In the genomic region with DNA sequence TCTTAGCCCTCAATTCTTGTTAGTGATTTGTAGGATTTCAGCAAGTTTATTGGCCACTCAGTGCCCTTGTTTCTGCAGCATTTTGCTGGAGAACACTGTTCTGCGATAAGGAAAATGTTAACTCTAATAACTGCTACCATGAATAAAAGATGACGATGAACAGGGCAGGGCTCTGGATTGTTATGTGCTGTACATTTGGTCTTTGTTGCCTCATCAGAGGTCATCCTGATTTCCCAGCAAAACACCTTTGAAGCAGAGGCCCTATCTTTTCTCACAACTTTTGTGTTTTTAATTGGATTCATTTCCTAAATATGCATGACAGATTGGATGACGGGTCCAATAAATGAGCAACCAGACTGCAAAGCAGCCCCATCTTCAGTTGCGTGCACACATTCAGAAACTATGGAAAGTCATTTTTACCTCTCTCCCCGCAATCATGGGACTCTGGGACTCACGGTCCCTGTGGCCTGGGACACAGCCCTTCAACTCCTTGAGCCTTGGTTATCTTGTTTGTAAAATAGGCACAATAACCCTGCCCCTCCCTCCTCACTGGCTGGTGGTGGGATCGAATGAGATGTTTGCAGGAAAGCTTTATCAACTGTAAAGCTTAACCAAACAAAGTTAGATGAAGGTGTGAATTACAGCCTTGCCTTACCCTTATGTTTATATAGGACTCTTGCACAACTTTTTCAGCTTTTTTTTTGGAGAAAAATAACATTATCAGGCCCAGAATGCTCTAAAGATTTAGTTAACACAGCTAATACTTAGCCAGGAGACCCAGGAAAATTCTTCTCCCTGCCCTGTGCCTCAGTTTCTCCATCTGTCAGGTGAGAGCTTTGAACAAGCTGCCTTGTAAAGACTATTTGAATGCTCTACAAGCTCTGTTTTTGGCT, we compare ENCODE assay signal across 17 cellular contexts. TPM values are rescaled to one million over a fixed set of nuclear protein-coding genes. Genes with fewer than 3 reads are reported as not detected.
DNase-seq lines count a peak whose midpoint lies in the region; ATAC-seq and TF ChIP-seq lines count a peak whose summit lies in the region.
"Had no signal": no experiment of that assay in that cellular context is flagged by ENCODE, and none has a peak within 500 bp of the region (broad histone marks: within the 10 kb centered on the region; RNA-seq: fewer than 3 reads in every experiment).

No MANE protein-coding gene starts in this region.

- no peaks in the 10 kb centered on the region for H4K20me1 ChIP-seq in H9 (ENCODE audit: control insufficient read depth, insufficient read depth, insufficient read length)

- H3K56ac ChIP-seq in H9 (ENCODE audit: insufficient read length, low read depth, low read length) = no peak overlapping the region

- H3K4me1 ChIP-seq in H9 (ENCODE audit: insufficient read depth, low read length) (0 out of 2 replicates have a peak, but pooled peaks cover 4% of the 10 kb centered on the region), mesenchymal stem cell (ENCODE audit: control insufficient read depth, insufficient read depth, low read depth, low read length) (peaks cover 14% of the 10 kb centered on the region)

- H3K27me3 ChIP-seq in H9 (ENCODE audit: insufficient read depth, low read length) (no peaks in the 10 kb centered on the region; the same call in 1 of the 2 replicates), mesenchymal stem cell (ENCODE audit: control insufficient read depth in 1 of 2, insufficient read depth in 1 of 2, low read length in 2 of 2) (no peaks in the 10 kb centered on the region)

- no peak overlapping the region for H4K5ac ChIP-seq in H9 (ENCODE audit: insufficient read length, low read depth, low read length)

- no peak for TF ChIP-seq CTCF in H9 (conservative IDR thresholded peaks at IDR 0.05)
- no peak for TF ChIP-seq CTCF in epithelial cell of esophagus (IDR thresholded peaks at IDR 0.05; ENCODE audit: insufficient read depth, low read depth, low read length, missing control alignments)

- H3K36me3 Mint-ChIP-seq in H9 (ENCODE audit: insufficient read depth in 1 of 3, low read depth in 3 of 3) = no peaks in the 10 kb centered on the region
- H3K36me3 Mint-ChIP-seq: CD8-positive, alpha-beta T cell had no signal

- H2BK15ac ChIP-seq in H9 (ENCODE audit: low read depth, low read length) (no peak overlapping the region), mesenchymal stem cell (ENCODE audit: low read depth, poor library complexity, severe bottlenecking) (no peak overlapping the region)

- peaks cover 18 to 25% of the 10 kb centered on the region in 2 experiments for H3K4me1 Mint-ChIP-seq in H9

- no peak overlapping the region for H2AK5ac ChIP-seq in H9 (ENCODE audit: insufficient read length, low read length)
- peak overlapping the region; percentile 68 for H2AK5ac ChIP-seq in mesenchymal stem cell (ENCODE audit: low read length, severe bottlenecking)

- H3K4me2 ChIP-seq in H9 (ENCODE audit: insufficient read depth, insufficient read length, low read length) (no peak overlapping the region), mesenchymal stem cell (ENCODE audit: low read length, poor library complexity, severe bottlenecking) (no peak overlapping the region)

- H3K4ac ChIP-seq in H9 (ENCODE audit: low read depth, low read length) (no peak overlapping the region), mesenchymal stem cell (ENCODE audit: low read depth in 1 of 2, low read length in 2 of 2) (no peak overlapping the region)

- no peaks in the 10 kb centered on the region for H3K79me2 ChIP-seq in H9 (ENCODE audit: insufficient read depth, low read length)

- H3K4me3 ChIP-seq in epithelial cell of esophagus (ENCODE audit: low read length) (no peak overlapping the region), mesenchymal stem cell (ENCODE audit: insufficient read depth in 1 of 2, low read depth in 1 of 2, low read length in 2 of 2) (no peak overlapping the region)

- H4K8ac ChIP-seq in H9 (replicated peaks; ENCODE audit: insufficient read length, low read depth, low read length) (no peak overlapping the region), mesenchymal stem cell (ENCODE audit: low read length) (no peak overlapping the region)

- no peak overlapping the region for H2BK5ac ChIP-seq in H9 (ENCODE audit: insufficient read length, low read length)
- peak overlapping the region; percentile 59 for H2BK5ac ChIP-seq in mesenchymal stem cell (ENCODE audit: low read depth, low read length, poor library complexity, severe bottlenecking)

- H3K14ac ChIP-seq in H9 (ENCODE audit: insufficient read depth, low read length) = no peak overlapping the region
- H3K14ac ChIP-seq in mesenchymal stem cell (ENCODE audit: low read length in 2 of 2) = no peak overlapping the region

- H3K36me3 ChIP-seq in mesenchymal stem cell (ENCODE audit: control insufficient read depth in 1 of 2, insufficient read depth in 2 of 2, low read depth in 1 of 2, low read length in 2 of 2) = no peaks in the 10 kb centered on the region

- no peaks in the 10 kb centered on the region for H3K9me3 Mint-ChIP-seq in H9
- H3K9me3 Mint-ChIP-seq: CD8-positive, alpha-beta T cell had no signal

- H3K9ac ChIP-seq in H9 (ENCODE audit: extremely low read depth, insufficient read length, low read length) (no peak overlapping the region), mesenchymal stem cell (ENCODE audit: low read length) (peak overlapping the region; percentile 42)

- H3K23ac ChIP-seq in H9 (ENCODE audit: insufficient read length, low read depth, low read length) (no peak overlapping the region), mesenchymal stem cell (ENCODE audit: low read length in 2 of 2) (no peak overlapping the region)

- peak overlapping the region; percentile 11 for H2BK20ac ChIP-seq in H9 (ENCODE audit: low read depth, low read length, poor library complexity, severe bottlenecking)

- H3K9me3 ChIP-seq in H9 (ENCODE audit: control insufficient read depth, low read depth, low read length) (no peaks in the 10 kb centered on the region), mesenchymal stem cell (ENCODE audit: control insufficient read depth, low read length) (no peaks in the 10 kb centered on the region)

- H2AFZ ChIP-seq in H9 (ENCODE audit: low read length) (no peak overlapping the region), mesenchymal stem cell (ENCODE audit: low read depth, low read length) (no peak overlapping the region)

- no peaks in the 10 kb centered on the region for H3K79me1 ChIP-seq in H9 (ENCODE audit: insufficient read depth, low read depth, low read length, poor library complexity, severe bottlenecking)
- no peaks in the 10 kb centered on the region for H3K79me1 ChIP-seq in mesenchymal stem cell (replicated peaks; ENCODE audit: low read length, poor library complexity, severe bottlenecking)

- H3K18ac ChIP-seq in H9 (ENCODE audit: insufficient read length, low read depth, low read length) (no peak overlapping the region), mesenchymal stem cell (ENCODE audit: low read depth in 1 of 2, low read length in 2 of 2) (no peak overlapping the region)

- no peak overlapping the region for H3K4me3 Mint-ChIP-seq in H9
- H3K4me3 Mint-ChIP-seq: CD8-positive, alpha-beta T cell had no signal

- no peak overlapping the region for H3K27ac Mint-ChIP-seq in H9
- H3K27ac Mint-ChIP-seq: CD8-positive, alpha-beta T cell had no signal

- H3T11ph ChIP-seq in H9 (ENCODE audit: low read length) = no peak overlapping the region

- H4K91ac ChIP-seq in H9 (ENCODE audit: insufficient read length, low read depth, low read length) (no peak overlapping the region), mesenchymal stem cell (ENCODE audit: low read length) (no peak overlapping the region)

- intact Hi-C loops in head of caudate nucleus (cut with DNase I) = no loop called here

- no CpG with 5 or more reads among the region's 7 CpGs for WGBS in H9 (ENCODE audit: extremely low coverage, insufficient read length, low lambda C conversion rate)
- 83% methylated on average over 6 of the region's 7 CpGs for WGBS in mesenchymal stem cell

- ATAC-seq in GM19351 (IDR thresholded peaks at IDR 0.05; ENCODE audit: unreplicated experiment) (no peak), GM21526 (IDR thresholded peaks at IDR 0.05; ENCODE audit: low FRiP score, unreplicated experiment) (no peak)
- ATAC-seq: CD8-positive, alpha-beta T cell had no signal

- no peaks in the 10 kb centered on the region; the same call in 1 of the 2 replicates for H3K27me3 Mint-ChIP-seq in H9 (ENCODE audit: low read depth)

- H2BK12ac ChIP-seq in H9 (ENCODE audit: insufficient read length, low read depth, low read length) (no peak overlapping the region), mesenchymal stem cell (ENCODE audit: low read length in 2 of 2) (no peak overlapping the region)

- TF ChIP-seq POLR2A in erythroblast (IDR thresholded peaks at IDR 0.05; ENCODE audit: low read length) = no peak

- no peak for DNase-seq in H9
- peak; percentile 43 for DNase-seq in amniotic epithelial cell (ENCODE audit: low read depth)
- peak; percentile 58 for DNase-seq in epithelial cell of esophagus (ENCODE audit: low read depth)
- DNase-seq in mesenchymal stem cell = no peak
- no peak for DNase-seq in erythroblast (lab: John Stamatoyannopoulos, UW)
- DNase-seq in head of caudate nucleus = no peak
- DNase-seq: CD8-positive, alpha-beta T cell; KBM-7; NCI-H1436 treated with DMSO at 0.1 percent for 48 hours; NCI-H2081; NCI-H526 treated with DMSO at 0.1 percent for 48 hours; NK-92 treated with Interleukin-12 subunit alpha and Interleukin-12 subunit beta, amount 100 ng/mL, for 24 hours had no signal

- H3K23me2 ChIP-seq in H9 (ENCODE audit: insufficient read length, low read depth, low read length, poor library complexity, severe bottlenecking) = no peaks in the 10 kb centered on the region

- no peak overlapping the region for H3K27ac ChIP-seq in H9 (ENCODE audit: insufficient read length, low read depth, low read length)
- peak overlapping the region; percentile 32 for H3K27ac ChIP-seq in mesenchymal stem cell (ENCODE audit: low read length, poor library complexity, severe bottlenecking)
- H3K27ac ChIP-seq: HL-60 had no signal

- H2BK120ac ChIP-seq in H9 (ENCODE audit: low read depth, low read length, poor library complexity, severe bottlenecking) (no peak overlapping the region), mesenchymal stem cell (ENCODE audit: low read depth, low read length) (no peak overlapping the region)

RNA-seq across cellular contexts. Expression of a gene that starts 45.4 kb away (rescaled TPM):
- total RNA-seq in H9 (2021) = not detected in 2 replicates
- not detected for polyA plus RNA-seq in mesenchymal stem cell (2013, experiment 1 of 2)
- not detected for polyA plus RNA-seq in mesenchymal stem cell (2013, experiment 2 of 2)
- total RNA-seq: CD8-positive, alpha-beta T cell had no signal
- polyA plus RNA-seq: AG04450, BJ had no signal

Comparison
In these comparisons a context has a peak if more than half of its experiments do, and no peak if none do; other contexts are left out.
1. DNase-seq: peak in amniotic epithelial cell (single experiment) and epithelial cell of esophagus (single experiment); none in H9 (single experiment), mesenchymal stem cell (single experiment), erythroblast (0 of 2) and head of caudate nucleus (0 of 42).